13 cellular contexts compared by ENCODE assay signal in genomic region chr6:119308994-119309657, GRCh38. TPM values are rescaled to one million over a fixed set of nuclear protein-coding genes. Genes with fewer than 3 reads are reported as not detected.
DNase-seq lines count a peak whose midpoint lies in the region; ATAC-seq, FAIRE-seq and TF ChIP-seq lines count a peak whose summit lies in the region.
"Had no signal": no experiment of that assay in that cellular context is flagged by ENCODE, and none has a peak within 500 bp of the region (broad histone marks: within the 10 kb centered on the region; RNA-seq: fewer than 3 reads in every experiment).

No MANE protein-coding gene starts in this region.

- H3K4me2 ChIP-seq in osteoblast (ENCODE audit: insufficient read depth, low read length): no peak overlapping the region

- H3K9me3 ChIP-seq in body of pancreas (no peaks in the 10 kb centered on the region), osteoblast (ENCODE audit: low read depth, low read length) (no peaks in the 10 kb centered on the region)
- H3K9me3 ChIP-seq: heart left ventricle had no signal

- H3K36me3 ChIP-seq in body of pancreas (replicated peaks in 1 of 2; ENCODE audit: insufficient read depth in 1 of 2, low read depth in 2 of 2): peaks cover 0 to 2% of the 10 kb centered on the region in 2 donors
- H3K36me3 ChIP-seq in osteoblast (ENCODE audit: insufficient read depth, low read length): no peaks in the 10 kb centered on the region

- peak; percentile 82 for FAIRE-seq in GM19239 (lab: Jason Lieb, UNC)

- no peaks in the 10 kb centered on the region for H3K79me2 ChIP-seq in osteoblast (ENCODE audit: insufficient read depth, low read length)

- TF ChIP-seq POLR2A in body of pancreas (IDR thresholded peaks at IDR 0.05): no peak

- peaks cover 19% of the 10 kb centered on the region for H3K4me1 ChIP-seq in body of pancreas
- H3K4me1 ChIP-seq in osteoblast (ENCODE audit: insufficient read depth, low read length): peaks cover 18% of the 10 kb centered on the region

- DNase-seq in GM19239 (ENCODE audit: insufficient read length, low spot score) (no peak), HT-29 (ENCODE audit: low spot score) (peak; percentile 82), body of pancreas (no peak), osteoblast (ENCODE audit: insufficient read length, low spot score, missing footprints) (no peak), middle frontal gyrus (ENCODE audit: extremely low spot score, low spot score) (no peak)
- DNase-seq: activated CD4-positive, alpha-beta T cell treated with anti-CD3 and anti-CD28 coated beads for 48 hours; activated naive CD4-positive, alpha-beta T cell treated with anti-CD3 and anti-CD28 coated beads, Interleukin-2, amount 50 U/mL, for 16 hours; heart left ventricle; Kasumi-1; NCI-H510A; retina had no signal

- no peak overlapping the region for H3K4me3 ChIP-seq in body of pancreas
- H3K4me3 ChIP-seq in osteoblast (ENCODE audit: insufficient read depth, low read length): no peak overlapping the region
- H3K4me3 ChIP-seq: heart left ventricle had no signal

- H3K27ac ChIP-seq in body of pancreas (peak overlapping the region in 3 of 4 donors; percentile 1 to 67 (median 54)), osteoblast (ENCODE audit: low read depth, low read length) (peak overlapping the region; percentile 17)
- H3K27ac ChIP-seq: heart left ventricle had no signal

- TF ChIP-seq CTCF in body of pancreas (IDR thresholded peaks at IDR 0.05) (no peak), osteoblast (IDR thresholded peaks at IDR 0.05; ENCODE audit: extremely low read depth, low read depth, low read length) (no peak)

- H4K20me1 ChIP-seq in osteoblast (ENCODE audit: insufficient read depth, low read length): no peaks in the 10 kb centered on the region

- H2AFZ ChIP-seq in osteoblast (ENCODE audit: low read length): no peak overlapping the region

- H3K27me3 ChIP-seq in body of pancreas: no peaks in the 10 kb centered on the region
- H3K27me3 ChIP-seq in osteoblast (ENCODE audit: insufficient read depth, low read length): no peaks in the 10 kb centered on the region
- H3K27me3 ChIP-seq: heart left ventricle had no signal

- ATAC-seq in body of pancreas: no peak
- no peak for ATAC-seq in GM18868 (IDR thresholded peaks at IDR 0.05; ENCODE audit: unreplicated experiment)
- ATAC-seq in HG03378 (IDR thresholded peaks at IDR 0.05; ENCODE audit: unreplicated experiment): no peak

- 55 to 65% methylated on average over 4 of the region's 4 CpGs for WGBS in body of pancreas, 2 donors

- intact Hi-C loops in body of pancreas (cut with DNase I): no loop called here

RNA-seq across cellular contexts. Expression of gene MAN1A1, which starts 40.4 kb away (rescaled TPM):
- 16.1 and 17.9 TPM in 2 replicates for total RNA-seq in HT-29 (2014; rRNA removed; shearing (Covaris generic))
- total RNA-seq in body of pancreas: 100 to 1,000 TPM in 1 of 2 donors, 10 to 100 TPM in 1; 85.4 to 109 TPM
- 67.2 and 79.6 TPM in 2 replicates for total RNA-seq in osteoblast
